9 cellular contexts compared by ENCODE assay signal in the genomic region with DNA sequence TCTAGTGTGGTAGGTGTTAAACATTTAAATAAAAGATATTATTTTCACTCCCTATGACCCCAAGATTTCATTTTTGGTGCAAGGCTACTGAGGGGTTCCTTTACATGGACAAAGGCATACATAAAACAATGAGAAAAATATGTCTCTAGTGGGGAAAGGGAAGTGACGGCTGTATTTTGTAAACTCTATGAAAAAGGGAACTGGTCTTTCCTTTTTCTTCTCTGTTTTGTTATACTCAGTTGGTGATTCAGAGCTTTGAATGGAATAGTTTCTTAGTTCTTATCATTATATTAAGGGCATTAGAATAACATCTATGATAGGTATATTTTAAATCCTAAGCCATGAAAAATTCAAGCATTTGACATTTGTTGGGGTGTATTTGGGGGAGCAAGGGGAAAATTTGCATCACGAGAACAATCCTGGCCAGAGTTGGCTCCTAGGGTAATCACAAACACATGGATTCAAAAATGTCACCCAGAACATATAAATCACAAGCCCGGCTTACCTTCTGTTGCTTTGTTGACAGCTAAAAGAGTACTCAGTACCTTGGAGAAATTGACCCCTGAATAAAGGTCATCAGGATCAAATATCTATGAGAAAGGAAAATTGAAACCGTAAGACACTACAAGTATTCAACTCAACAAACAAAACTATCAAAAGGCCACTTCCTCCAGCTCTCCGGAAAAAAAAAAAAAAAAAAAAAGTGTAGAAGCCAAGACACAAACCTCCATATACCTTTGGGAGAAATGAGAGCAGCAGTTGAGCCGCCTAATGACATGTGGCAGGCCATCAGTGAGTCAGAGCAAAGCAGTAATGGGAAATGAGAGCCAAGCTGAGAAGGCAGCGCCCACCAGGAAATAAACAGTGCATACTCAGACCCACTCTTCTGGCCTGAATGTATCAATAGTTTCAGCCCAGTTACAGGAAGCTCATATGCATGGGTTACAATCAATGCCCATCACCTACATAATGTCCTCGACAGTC. TPM values are rescaled to one million over a fixed set of nuclear protein-coding genes. Genes with fewer than 3 reads are reported as not detected.
DNase-seq lines count a peak whose midpoint lies in the region; ATAC-seq lines count a peak whose summit lies in the region.
"Had no signal": no experiment of that assay in that cellular context is flagged by ENCODE, and none has a peak within 500 bp of the region (broad histone marks: within the 10 kb centered on the region; RNA-seq: fewer than 3 reads in every experiment).

No MANE protein-coding gene starts in this region.

- peak; percentile 69 for ATAC-seq in HG03159 (IDR thresholded peaks at IDR 0.05; ENCODE audit: unreplicated experiment)
- ATAC-seq in stimulated activated memory B cell treated with anti-CD40 and anti-IgM and Interleukin-4, amounts not matched to agents 10 μg/mL and 1 μg/mL and 100 μg/mL, for 72 hours: peak; percentile 86

- H3K27me3 Mint-ChIP-seq in activated naive CD4-positive, alpha-beta T cell treated with anti-CD3 and anti-CD28 coated beads for 36 hours (ENCODE audit: low read depth): no peaks in the 10 kb centered on the region
- no peaks in the 10 kb centered on the region for H3K27me3 Mint-ChIP-seq in stimulated activated memory B cell treated with anti-CD40 and anti-IgM and Interleukin-4, amounts not matched to agents 10 μg/mL and 1 μg/mL and 100 μg/mL, for 72 hours

- H3K36me3 Mint-ChIP-seq in activated naive CD4-positive, alpha-beta T cell treated with anti-CD3 and anti-CD28 coated beads for 36 hours (ENCODE audit: low read depth): peaks cover 38% of the 10 kb centered on the region
- H3K36me3 Mint-ChIP-seq in stimulated activated memory B cell treated with anti-CD40 and anti-IgM and Interleukin-4, amounts not matched to agents 10 μg/mL and 1 μg/mL and 100 μg/mL, for 72 hours: peaks cover 11% of the 10 kb centered on the region

- peak; percentile 62 for DNase-seq in activated naive CD4-positive, alpha-beta T cell treated with anti-CD3 and anti-CD28 coated beads for 36 hours
- DNase-seq in activated naive CD4-positive, alpha-beta T cell (lab: John Stamatoyannopoulos, UW): no peak
- peak; percentile 33 for DNase-seq in activated CD4-positive, alpha-beta T cell treated with anti-CD3 and anti-CD28 coated beads for 48 hours
- DNase-seq in NCI-H1105 treated with DMSO at 0.1 percent for 48 hours (lab: John Stamatoyannopoulos, UW) (no peak), NCI-H146 (lab: John Stamatoyannopoulos, UW) (no peak), head of caudate nucleus (no peak)
- DNase-seq: NCI-H2081 had no signal

- intact Hi-C loops in activated naive CD4-positive, alpha-beta T cell treated with anti-CD3 and anti-CD28 coated beads for 36 hours (cut with micrococcal nuclease): loop anchor here (2.0 kb wide), 1 partner anchor 16 kb away; no protein-coding TSS in a partner anchor
- intact Hi-C loops in head of caudate nucleus (cut with DNase I): no loop called here

- peaks cover 90% of the 10 kb centered on the region for H3K4me1 Mint-ChIP-seq in activated naive CD4-positive, alpha-beta T cell treated with anti-CD3 and anti-CD28 coated beads for 36 hours (ENCODE audit: low read depth)
- H3K4me1 Mint-ChIP-seq in stimulated activated memory B cell treated with anti-CD40 and anti-IgM and Interleukin-4, amounts not matched to agents 10 μg/mL and 1 μg/mL and 100 μg/mL, for 72 hours: peaks cover 46% of the 10 kb centered on the region

- peak overlapping the region; percentile 46 for H3K4me3 Mint-ChIP-seq in activated naive CD4-positive, alpha-beta T cell treated with anti-CD3 and anti-CD28 coated beads for 36 hours
- H3K4me3 Mint-ChIP-seq in stimulated activated memory B cell treated with anti-CD40 and anti-IgM and Interleukin-4, amounts not matched to agents 10 μg/mL and 1 μg/mL and 100 μg/mL, for 72 hours: peak overlapping the region; percentile 62

- no peaks in the 10 kb centered on the region for H3K9me3 Mint-ChIP-seq in activated naive CD4-positive, alpha-beta T cell treated with anti-CD3 and anti-CD28 coated beads for 36 hours
- H3K9me3 Mint-ChIP-seq in stimulated activated memory B cell treated with anti-CD40 and anti-IgM and Interleukin-4, amounts not matched to agents 10 μg/mL and 1 μg/mL and 100 μg/mL, for 72 hours: no peaks in the 10 kb centered on the region

- CTCF ChIA-PET in activated naive CD4-positive, alpha-beta T cell treated with anti-CD3 and anti-CD28 coated beads for 36 hours (lab: Charles Lee): interaction anchor here (1.3 kb wide), 2 partner anchors 16 to 19 kb away, joined by 3 to 5 read pairs; no protein-coding TSS in a partner anchor

- H3K27ac Mint-ChIP-seq in activated naive CD4-positive, alpha-beta T cell treated with anti-CD3 and anti-CD28 coated beads for 36 hours: peak overlapping the region; percentile 91
- H3K27ac Mint-ChIP-seq in stimulated activated memory B cell treated with anti-CD40 and anti-IgM and Interleukin-4, amounts not matched to agents 10 μg/mL and 1 μg/mL and 100 μg/mL, for 72 hours: peak overlapping the region; percentile 90

RNA-seq across cellular contexts. Expression of gene ARHGEF6, which starts 33.4 kb away (rescaled TPM):
- 10 to 100 TPM; 56.1 to 58.5 TPM for total RNA-seq in activated naive CD4-positive, alpha-beta T cell treated with anti-CD3 and anti-CD28 coated beads for 36 hours

Comparison
In these comparisons a context has a peak if more than half of its experiments do, and no peak if none do; other contexts are left out.
1. DNase-seq: peak in activated naive CD4-positive, alpha-beta T cell treated with anti-CD3 and anti-CD28 coated beads for 36 hours (single experiment) and activated CD4-positive, alpha-beta T cell treated with anti-CD3 and anti-CD28 coated beads for 48 hours (single experiment); none in activated naive CD4-positive, alpha-beta T cell (0 of 4), NCI-H1105 treated with DMSO at 0.1 percent for 48 hours (single experiment), NCI-H146 (single experiment) and head of caudate nucleus (0 of 42).